ENCODE assay signal across 1 cellular context in genomic region chr3:133644768-133645167, GRCh38.
TF ChIP-seq lines count a peak whose summit lies in the region.

No MANE protein-coding gene starts in this region.

TF ChIP-seq in HEK293, 187 proteins besides CTCF, POLR2A, EP300 and RAD21 (continued from another document):
- TF ChIP-seq ZBTB49 (tag by site-specific recombination; IDR thresholded peaks at IDR 0.05; ENCODE audit: low read depth) (no peak), ZNF148 (tag by site-specific recombination; IDR thresholded peaks at IDR 0.05; ENCODE audit: borderline replicate concordance) (no peak), PRDM2 (tag by site-specific recombination; IDR thresholded peaks at IDR 0.05; ENCODE audit: borderline replicate concordance) (no peak), ZNF626 (tag by site-specific recombination; IDR thresholded peaks at IDR 0.05) (no peak), ZBTB44 (tag by site-specific recombination; IDR thresholded peaks at IDR 0.05) (peak; percentile 54; the same call in 1 of the 2 replicates), OSR2 (tag by site-specific recombination; IDR thresholded peaks at IDR 0.05) (peak; percentile 33; the same call in 1 of the 2 replicates), ZNF221 (tag by site-specific recombination; IDR thresholded peaks at IDR 0.05; ENCODE audit: borderline replicate concordance) (no peak), ZNF354C (tag by site-specific recombination; IDR thresholded peaks at IDR 0.05; ENCODE audit: borderline replicate concordance, low read depth) (no peak), ELK4 (IDR thresholded peaks at IDR 0.05; ENCODE audit: borderline replicate concordance, low read depth, low read length) (no peak), ZNF184 (tag by site-specific recombination; IDR thresholded peaks at IDR 0.05) (no peak), ZNF18 (tag by site-specific recombination; IDR thresholded peaks at IDR 0.05) (peak; percentile 72), PRDM4 (tag by site-specific recombination; IDR thresholded peaks at IDR 0.05) (no peak), ZNF394 (tag by site-specific recombination; IDR thresholded peaks at IDR 0.05; ENCODE audit: borderline replicate concordance) (no peak)
